In genomic region chr15:74171965-74172541, GRCh38 we compare ENCODE assay signal across 20 cellular contexts. TPM values are rescaled to one million over a fixed set of nuclear protein-coding genes. Genes with fewer than 3 reads are reported as not detected.
DNase-seq lines count a peak whose midpoint lies in the region; ATAC-seq and TF ChIP-seq lines count a peak whose summit lies in the region.
"Had no signal": no experiment of that assay in that cellular context is flagged by ENCODE, and none has a peak within 500 bp of the region (broad histone marks: within the 10 kb centered on the region; RNA-seq: fewer than 3 reads in every experiment).

No MANE protein-coding gene starts in this region.

- no peaks in the 10 kb centered on the region for H3K9me3 Mint-ChIP-seq in chondrocyte (ENCODE audit: low read depth)
- no peaks in the 10 kb centered on the region for H3K9me3 Mint-ChIP-seq in neural crest cell
- no peaks in the 10 kb centered on the region for H3K9me3 Mint-ChIP-seq in activated naive CD4-positive, alpha-beta T cell treated with anti-CD3 and anti-CD28 coated beads, Interleukin-2, amount 10 ng/mL, durations not matched to agents 7 days and 5 days
- H3K9me3 Mint-ChIP-seq: dendritic cell treated with granulocyte-macrophage colony-stimulating factor and Interleukin-4, amounts not matched to agents 40 ng/mL and 50 ng/mL, for 4 days; memory B cell had no signal

- H3K27me3 Mint-ChIP-seq in chondrocyte (ENCODE audit: low read depth) (no peaks in the 10 kb centered on the region), neural crest cell (ENCODE audit: low read depth) (peaks cover 33% of the 10 kb centered on the region)
- H3K27me3 Mint-ChIP-seq in activated naive CD4-positive, alpha-beta T cell treated with anti-CD3 and anti-CD28 coated beads, Interleukin-2, amount 10 ng/mL, durations not matched to agents 7 days and 5 days, result peaks cover 12% of the 10 kb centered on the region

- CTCF ChIA-PET in activated naive CD4-positive, alpha-beta T cell treated with anti-CD3 and anti-CD28 coated beads, Interleukin-2, amount 10 ng/mL, durations not matched to agents 7 days and 5 days (lab: Charles Lee), result no interaction called here

- H3K4me1 Mint-ChIP-seq in chondrocyte (ENCODE audit: low read depth) (peaks cover 74% of the 10 kb centered on the region), neural crest cell (peaks cover 73% of the 10 kb centered on the region)
- H3K4me1 Mint-ChIP-seq in activated naive CD4-positive, alpha-beta T cell treated with anti-CD3 and anti-CD28 coated beads, Interleukin-2, amount 10 ng/mL, durations not matched to agents 7 days and 5 days, result no peaks in the 10 kb centered on the region
- H3K4me1 Mint-ChIP-seq: memory B cell had no signal

- no peaks in the 10 kb centered on the region for H3K9me3 ChIP-seq in Peyer's patch
- no peaks in the 10 kb centered on the region for H3K9me3 ChIP-seq in suprapubic skin
- H3K9me3 ChIP-seq: BLaER1, SJCRH30, thoracic aorta had no signal

- DNase-seq in Peyer's patch (peak in 2 of 3 donors; percentile 14 to 15), chondrocyte (ENCODE audit: low spot score) (no peak), neural crest cell (ENCODE audit: low read depth, low spot score) (no peak), suprapubic skin (ENCODE audit: low spot score in 2 of 2) (no peak), CD1c-positive myeloid dendritic cell (ENCODE audit: extremely low spot score) (no peak)
- no peak for DNase-seq in activated naive CD4-positive, alpha-beta T cell treated with anti-CD3 and anti-CD28 coated beads, Interleukin-2, amount 10 ng/mL, durations not matched to agents 7 days and 5 days
- no peak for DNase-seq in activated naive CD4-positive, alpha-beta T cell treated with anti-CD3 and anti-CD28 coated beads, Interleukin-2, amount 50 U/mL, for 16 hours
- DNase-seq: activated gamma-delta T cell treated with Interleukin-2 at 50 U/mL for 16 hours; erythroblast; MV-4-11; NCI-H1930; stimulated activated CD4-positive, alpha-beta T cell treated with anti-CD3 and anti-CD28 coated beads, Interleukin-2, amount 100 ng/mL, for 24 hours had no signal

- H3K36me3 Mint-ChIP-seq in chondrocyte (ENCODE audit: low read depth), result peaks cover 5% of the 10 kb centered on the region
- peaks cover 4% of the 10 kb centered on the region for H3K36me3 Mint-ChIP-seq in neural crest cell (ENCODE audit: low read depth)
- H3K36me3 Mint-ChIP-seq in activated naive CD4-positive, alpha-beta T cell treated with anti-CD3 and anti-CD28 coated beads, Interleukin-2, amount 10 ng/mL, durations not matched to agents 7 days and 5 days, result no peaks in the 10 kb centered on the region
- H3K36me3 Mint-ChIP-seq: memory B cell had no signal

- TF ChIP-seq CTCF in Peyer's patch (IDR thresholded peaks at IDR 0.05) (no peak), chondrocyte (IDR thresholded peaks at IDR 0.05) (no peak), neural crest cell (conservative IDR thresholded peaks at IDR 0.05) (no peak), suprapubic skin (IDR thresholded peaks at IDR 0.05) (no peak)

- H3K4me3 ChIP-seq in Peyer's patch, result no peak overlapping the region
- no peak overlapping the region for H3K4me3 ChIP-seq in suprapubic skin
- H3K4me3 ChIP-seq: BLaER1, SJCRH30 had no signal

- WGBS in suprapubic skin, result 89% methylated on average over 1 of the region's 1 CpG

- H3K36me3 ChIP-seq in Peyer's patch (no peaks in the 10 kb centered on the region), suprapubic skin (no peaks in the 10 kb centered on the region)
- H3K36me3 ChIP-seq: BLaER1, SJCRH30, thoracic aorta had no signal

- peaks cover 0 to 17% (median 0%) of the 10 kb centered on the region in 4 donors for H3K4me1 ChIP-seq in Peyer's patch
- H3K4me1 ChIP-seq in suprapubic skin, result peaks cover 39% of the 10 kb centered on the region
- H3K4me1 ChIP-seq: BLaER1 had no signal

- H3K27me3 ChIP-seq in Peyer's patch, result no peaks in the 10 kb centered on the region
- peaks cover 2% of the 10 kb centered on the region for H3K27me3 ChIP-seq in suprapubic skin
- H3K27me3 ChIP-seq: BLaER1, SJCRH30 had no signal

- TF ChIP-seq POLR2A in Peyer's patch (IDR thresholded peaks at IDR 0.05), result no peak
- no peak for TF ChIP-seq POLR2A in suprapubic skin (IDR thresholded peaks at IDR 0.05)

- H3K27ac ChIP-seq in Peyer's patch (peak overlapping the region in 1 of 4 donors; percentile 53), suprapubic skin (peak overlapping the region; percentile 26)
- H3K27ac ChIP-seq: BLaER1, HL-60 had no signal

- H3K4me3 Mint-ChIP-seq in chondrocyte (ENCODE audit: unreplicated experiment), result no peak overlapping the region
- H3K4me3 Mint-ChIP-seq in neural crest cell, result peak overlapping the region; percentile 69
- no peak overlapping the region for H3K4me3 Mint-ChIP-seq in activated naive CD4-positive, alpha-beta T cell treated with anti-CD3 and anti-CD28 coated beads, Interleukin-2, amount 10 ng/mL, durations not matched to agents 7 days and 5 days
- H3K4me3 Mint-ChIP-seq: dendritic cell treated with granulocyte-macrophage colony-stimulating factor and Interleukin-4, amounts not matched to agents 40 ng/mL and 50 ng/mL, for 4 days; memory B cell had no signal

- no peak for TF ChIP-seq EP300 in suprapubic skin (IDR thresholded peaks at IDR 0.05)

- ATAC-seq in HG02973 (IDR thresholded peaks at IDR 0.05; ENCODE audit: unreplicated experiment), result no peak

- H3K27ac Mint-ChIP-seq in chondrocyte (ENCODE audit: unreplicated experiment), result peak overlapping the region; percentile 36
- peak overlapping the region; percentile 84 for H3K27ac Mint-ChIP-seq in neural crest cell (ENCODE audit: unreplicated experiment)
- H3K27ac Mint-ChIP-seq in activated naive CD4-positive, alpha-beta T cell treated with anti-CD3 and anti-CD28 coated beads, Interleukin-2, amount 10 ng/mL, durations not matched to agents 7 days and 5 days, result no peak overlapping the region
- H3K27ac Mint-ChIP-seq: dendritic cell treated with granulocyte-macrophage colony-stimulating factor and Interleukin-4, amounts not matched to agents 40 ng/mL and 50 ng/mL, for 4 days; memory B cell had no signal

RNA-seq across cellular contexts. Expression of gene ISLR, which starts 1.5 kb away (rescaled TPM):
- 10 to 100 TPM in 3 of 4 donors, 1 to 10 TPM in 1; 6.3 to 22.8 (median 17.5) TPM for total RNA-seq in Peyer's patch
- total RNA-seq in chondrocyte, result 49.6 to 143 TPM (median 53.3 TPM) in 3 replicates
- total RNA-seq in neural crest cell, result 1.5 and 2.6 TPM in 2 replicates
- total RNA-seq in suprapubic skin, result 10 to 100 TPM; 11.5 to 41.1 (median 18.1) TPM
- total RNA-seq: T-helper 2 cell treated with Interferon-gamma antibody and Interleukin-4, amounts not matched to agents 100 ng/mL and 5 ng/mL, for 36 hours had no signal

RNA-seq across cellular contexts. Expression of gene STRA6, which starts 30.5 kb away (rescaled TPM):
- total RNA-seq in Peyer's patch, result under 1 TPM in 1 of 4 donors, not detected in 3; 0.83 TPM
- total RNA-seq in chondrocyte, result 4.9 to 12.7 TPM (median 5.4 TPM) in 3 replicates
- total RNA-seq in neural crest cell, result 138 and 146 TPM in 2 replicates
- total RNA-seq in suprapubic skin, result under 1 TPM in 2 of 4 donors, not detected in 2; 0.26 to 0.39 TPM
- total RNA-seq: T-helper 2 cell treated with Interferon-gamma antibody and Interleukin-4, amounts not matched to agents 100 ng/mL and 5 ng/mL, for 36 hours had no signal

RNA-seq across cellular contexts. Expression of gene ISLR2, which starts 41.7 kb away (rescaled TPM):
- total RNA-seq in Peyer's patch (under 1 TPM in 3 of 4 donors, not detected in 1; 0.66 to 0.94 (median 0.70) TPM), chondrocyte (2.9 to 4.9 TPM (median 3.2 TPM) in 3 replicates), neural crest cell (9.6 and 10.9 TPM in 2 replicates), suprapubic skin (1 to 10 TPM in 2 of 4 donors, under 1 TPM in 1, not detected in 1; 0.57 to 1.9 (median 1.1) TPM)
- total RNA-seq: SJCRH30; T-helper 2 cell treated with Interferon-gamma antibody and Interleukin-4, amounts not matched to agents 100 ng/mL and 5 ng/mL, for 36 hours; thoracic aorta had no signal

Comparison
In these comparisons a context has a peak if more than half of its experiments do, and no peak if none do; other contexts are left out.
1. DNase-seq: peak in Peyer's patch (2 of 3); none in chondrocyte (single experiment), neural crest cell (single experiment), suprapubic skin (0 of 2), activated naive CD4-positive, alpha-beta T cell treated with anti-CD3 and anti-CD28 coated beads, Interleukin-2, amount 10 ng/mL, durations not matched to agents 7 days and 5 days (single experiment), activated naive CD4-positive, alpha-beta T cell treated with anti-CD3 and anti-CD28 coated beads, Interleukin-2, amount 50 U/mL, for 16 hours (single experiment) and CD1c-positive myeloid dendritic cell (single experiment).
2. RNA of gene STRA6, which starts 30.5 kb away (total RNA-seq): 138 to 146 TPM in neural crest cell; 4.9 to 12.7 TPM in chondrocyte, 0.83 TPM in Peyer's patch and 0.26 to 0.39 TPM in suprapubic skin; every median in the first group is over 10 times any median in the second.